27 cellular contexts compared by ENCODE assay signal in genomic region chr1:202244841-202245261, GRCh38. TPM values are rescaled to one million over a fixed set of nuclear protein-coding genes. Genes with fewer than 3 reads are reported as not detected.
DNase-seq lines count a peak whose midpoint lies in the region; ATAC-seq and TF ChIP-seq lines count a peak whose summit lies in the region.
"Had no signal": no experiment of that assay in that cellular context is flagged by ENCODE, and none has a peak within 500 bp of the region (broad histone marks: within the 10 kb centered on the region; RNA-seq: fewer than 3 reads in every experiment).

No MANE protein-coding gene starts in this region.

- TF ChIP-seq EP300 in stomach (IDR thresholded peaks at IDR 0.05), result no peak

- intact Hi-C loops in cardiac septum (cut with DNase I), result no loop called here
- intact Hi-C loops in left ventricle myocardium inferior (cut with micrococcal nuclease), result no loop called here
- intact Hi-C loops in stomach (cut with DNase I; ENCODE audit: low total_unique reads), result loop anchor here (10.0 kb wide), 1 partner anchor 60 kb away; no protein-coding TSS in a partner anchor
- intact Hi-C loops in mammary epithelial cell (cut with micrococcal nuclease), result no loop called here

- no peaks in the 10 kb centered on the region for H4K20me1 ChIP-seq in mammary epithelial cell (ENCODE audit: insufficient read depth, low read length)

- in situ Hi-C loops in mammary epithelial cell (cut with MboI; ENCODE audit: low sequenced_read_pairs in 2 of 2), result no loop called here

- DNase-seq in cardiac septum (ENCODE audit: low spot score), result peak; percentile 54
- DNase-seq in left ventricle myocardium inferior, result no peak
- DNase-seq in NCI-H2171 (lab: John Stamatoyannopoulos, UW), result peak; percentile 81
- peak; percentile 27 for DNase-seq in islet precursor cell
- no peak for DNase-seq in stimulated activated effector memory CD8-positive, alpha-beta T cell treated with anti-CD3 and anti-CD28 coated beads, Interleukin-12 subunit alpha, Interleukin-12 subunit beta, amount 100 ng/mL, for 72 hours (ENCODE audit: low spot score in 2 of 2)
- DNase-seq in stomach, result no peak
- DNase-seq in mammary epithelial cell, result no peak
- DNase-seq: activated CD4-positive, alpha-beta T cell treated with anti-CD3 and anti-CD28 coated beads for 36 hours; activated T-cell treated with anti-CD3 and anti-CD28 coated beads, Interleukin-2, amount 50 U/mL, for 1 hour; CD4-positive, alpha-beta memory T cell; central memory CD4-positive, alpha-beta T cell; EL; NCI-H187 treated with DMSO at 0.1 percent for 48 hours; NCI-H748 treated with DMSO at 0.1 percent for 48 hours; SHP77 treated with DMSO at 0.1 percent for 48 hours; stimulated activated naive CD8-positive, alpha-beta T cell treated with anti-CD3 and anti-CD28 coated beads, Interleukin-15, Interleukin-2, amounts not matched to agents 100 U/mL and 50 U/mL, for 24 hours; testis had no signal

- no TSS peak for BruUV-seq in mammary epithelial cell (replicated peaks; lab: Mats Ljungman, UMichigan)

- H3K27ac Mint-ChIP-seq in stimulated activated effector memory CD8-positive, alpha-beta T cell treated with anti-CD3 and anti-CD28 coated beads, Interleukin-12 subunit alpha, Interleukin-12 subunit beta, amount 100 ng/mL, for 72 hours, result peak overlapping the region; percentile 69
- no peak overlapping the region for H3K27ac Mint-ChIP-seq in stimulated activated memory B cell treated with anti-CD40 and anti-IgM and Interleukin-4, amounts not matched to agents 10 μg/mL and 1 μg/mL and 100 μg/mL, for 72 hours
- H3K27ac Mint-ChIP-seq: activated CD4-positive, alpha-beta T cell treated with anti-CD3 and anti-CD28 coated beads for 36 hours; CD4-positive, alpha-beta memory T cell; dendritic cell treated with granulocyte-macrophage colony-stimulating factor and Interleukin-4, amounts not matched to agents 40 ng/mL and 50 ng/mL, for 4 days; GM23338; IgD-negative memory B cell had no signal

- H3K36me3 Mint-ChIP-seq in stimulated activated effector memory CD8-positive, alpha-beta T cell treated with anti-CD3 and anti-CD28 coated beads, Interleukin-12 subunit alpha, Interleukin-12 subunit beta, amount 100 ng/mL, for 72 hours, result no peaks in the 10 kb centered on the region
- H3K36me3 Mint-ChIP-seq in stimulated activated memory B cell treated with anti-CD40 and anti-IgM and Interleukin-4, amounts not matched to agents 10 μg/mL and 1 μg/mL and 100 μg/mL, for 72 hours, result no peaks in the 10 kb centered on the region
- H3K36me3 Mint-ChIP-seq: CD4-positive, alpha-beta memory T cell; IgD-negative memory B cell; naive thymus-derived CD8-positive, alpha-beta T cell had no signal

- no peak overlapping the region for H2AFZ ChIP-seq in mammary epithelial cell (ENCODE audit: low read depth, low read length)
- H2AFZ ChIP-seq: GM23338 had no signal

- no peak overlapping the region for H3K4me2 ChIP-seq in mammary epithelial cell (ENCODE audit: insufficient read depth, low read depth, low read length)
- H3K4me2 ChIP-seq: A549, GM23338 had no signal

- no peaks in the 10 kb centered on the region for H3K4me1 Mint-ChIP-seq in stimulated activated effector memory CD8-positive, alpha-beta T cell treated with anti-CD3 and anti-CD28 coated beads, Interleukin-12 subunit alpha, Interleukin-12 subunit beta, amount 100 ng/mL, for 72 hours
- no peaks in the 10 kb centered on the region for H3K4me1 Mint-ChIP-seq in stimulated activated memory B cell treated with anti-CD40 and anti-IgM and Interleukin-4, amounts not matched to agents 10 μg/mL and 1 μg/mL and 100 μg/mL, for 72 hours
- H3K4me1 Mint-ChIP-seq: activated CD4-positive, alpha-beta T cell treated with anti-CD3 and anti-CD28 coated beads for 36 hours; naive thymus-derived CD8-positive, alpha-beta T cell had no signal

- dilution Hi-C loops in mammary epithelial cell (cut with HindIII; ENCODE audit: low sequenced_read_pairs), result no loop called here

- H3K27me3 ChIP-seq in left ventricle myocardium inferior (ENCODE audit: low read depth) (peaks cover 14% of the 10 kb centered on the region), stomach (no peaks in the 10 kb centered on the region), mammary epithelial cell (ENCODE audit: insufficient read depth, low read length) (peaks cover 3% of the 10 kb centered on the region)
- H3K27me3 ChIP-seq: Peyer's patch, testis had no signal

- CTCF ChIA-PET in mammary epithelial cell (lab: Charles Lee; ENCODE audit: low non-redundant PET), result interaction anchor here (0.7 kb wide), 1 partner anchor 9 kb away, joined by 4 read pairs; no protein-coding TSS in a partner anchor

- H3K4me1 ChIP-seq in left ventricle myocardium inferior (peaks cover 8% of the 10 kb centered on the region), stomach (no peaks in the 10 kb centered on the region), mammary epithelial cell (ENCODE audit: insufficient read depth, low read length) (peaks cover 14% of the 10 kb centered on the region)
- H3K4me1 ChIP-seq: Peyer's patch, testis had no signal

- TF ChIP-seq POLR2A in stomach (IDR thresholded peaks at IDR 0.05), result no peak

- H3K4me3 ChIP-seq in left ventricle myocardium inferior (no peak overlapping the region), stomach (no peak overlapping the region), mammary epithelial cell (replicated peaks in 1 of 3; ENCODE audit: insufficient read depth in 1 of 3, low read depth in 2 of 3, low read length in 3 of 3) (no peak overlapping the region)
- H3K4me3 ChIP-seq: A549, GM23338, Peyer's patch, skin epidermis, testis had no signal

- peaks cover 42% of the 10 kb centered on the region for H3K27me3 Mint-ChIP-seq in stimulated activated memory B cell treated with anti-CD40 and anti-IgM and Interleukin-4, amounts not matched to agents 10 μg/mL and 1 μg/mL and 100 μg/mL, for 72 hours

- H3K27ac ChIP-seq in left ventricle myocardium inferior (replicated peaks) (no peak overlapping the region), stomach (no peak overlapping the region), mammary epithelial cell (ENCODE audit: insufficient read depth, low read depth, low read length) (no peak overlapping the region)
- H3K27ac ChIP-seq: A549, Peyer's patch, skin epidermis, testis had no signal

- ATAC-seq in stimulated activated effector memory CD8-positive, alpha-beta T cell treated with anti-CD3 and anti-CD28 coated beads, Interleukin-12 subunit alpha, Interleukin-12 subunit beta, amount 100 ng/mL, for 72 hours, result no peak
- no peak for ATAC-seq in stimulated activated memory B cell treated with anti-CD40 and anti-IgM and Interleukin-4, amounts not matched to agents 10 μg/mL and 1 μg/mL and 100 μg/mL, for 72 hours
- ATAC-seq: activated CD4-positive, alpha-beta T cell treated with anti-CD3 and anti-CD28 coated beads for 36 hours; esophagus mucosa; GM23338; naive thymus-derived CD8-positive, alpha-beta T cell; stimulated activated naive CD8-positive, alpha-beta T cell treated with anti-CD3 and anti-CD28 coated beads, Interleukin-15, Interleukin-2, amounts not matched to agents 100 U/mL and 50 U/mL, for 24 hours had no signal

- H3K36me3 ChIP-seq in left ventricle myocardium inferior, result no peaks in the 10 kb centered on the region
- H3K36me3 ChIP-seq in stomach, result no peaks in the 10 kb centered on the region
- H3K36me3 ChIP-seq in mammary epithelial cell (ENCODE audit: insufficient read depth, low read length), result no peaks in the 10 kb centered on the region
- H3K36me3 ChIP-seq: Peyer's patch had no signal

- no peaks in the 10 kb centered on the region for H3K9me3 Mint-ChIP-seq in stimulated activated effector memory CD8-positive, alpha-beta T cell treated with anti-CD3 and anti-CD28 coated beads, Interleukin-12 subunit alpha, Interleukin-12 subunit beta, amount 100 ng/mL, for 72 hours
- no peaks in the 10 kb centered on the region for H3K9me3 Mint-ChIP-seq in stimulated activated memory B cell treated with anti-CD40 and anti-IgM and Interleukin-4, amounts not matched to agents 10 μg/mL and 1 μg/mL and 100 μg/mL, for 72 hours
- H3K9me3 Mint-ChIP-seq: CD4-positive, alpha-beta memory T cell; dendritic cell treated with granulocyte-macrophage colony-stimulating factor and Interleukin-4, amounts not matched to agents 40 ng/mL and 50 ng/mL, for 4 days; GM23338; IgD-negative memory B cell; naive thymus-derived CD8-positive, alpha-beta T cell had no signal

- no peak overlapping the region for H3K9ac ChIP-seq in mammary epithelial cell (ENCODE audit: insufficient read depth, low read length)

- TF ChIP-seq CTCF in left ventricle myocardium inferior (IDR thresholded peaks at IDR 0.05; ENCODE audit: borderline replicate concordance) (no peak), stomach (IDR thresholded peaks at IDR 0.05) (no peak), mammary epithelial cell (conservative IDR thresholded peaks at IDR 0.05 in 1 of 2, IDR thresholded peaks at IDR 0.05 in 1 of 2; ENCODE audit: extremely low read depth in 1 of 2, insufficient read depth in 1 of 2, low read depth in 1 of 2, low read length in 2 of 2) (no peak)

- no peak overlapping the region for H3K4me3 Mint-ChIP-seq in stimulated activated effector memory CD8-positive, alpha-beta T cell treated with anti-CD3 and anti-CD28 coated beads, Interleukin-12 subunit alpha, Interleukin-12 subunit beta, amount 100 ng/mL, for 72 hours
- no peak overlapping the region for H3K4me3 Mint-ChIP-seq in stimulated activated memory B cell treated with anti-CD40 and anti-IgM and Interleukin-4, amounts not matched to agents 10 μg/mL and 1 μg/mL and 100 μg/mL, for 72 hours
- H3K4me3 Mint-ChIP-seq: activated CD4-positive, alpha-beta T cell treated with anti-CD3 and anti-CD28 coated beads for 36 hours; CD4-positive, alpha-beta memory T cell; dendritic cell treated with granulocyte-macrophage colony-stimulating factor and Interleukin-4, amounts not matched to agents 40 ng/mL and 50 ng/mL, for 4 days; GM23338; IgD-negative memory B cell; naive thymus-derived CD8-positive, alpha-beta T cell had no signal

- no peaks in the 10 kb centered on the region for H3K79me2 ChIP-seq in mammary epithelial cell (ENCODE audit: insufficient read depth, low read length)

- H3K9me3 ChIP-seq in left ventricle myocardium inferior (replicated peaks) (no peaks in the 10 kb centered on the region), stomach (no peaks in the 10 kb centered on the region), mammary epithelial cell (replicated peaks; ENCODE audit: insufficient read depth, low read length) (no peaks in the 10 kb centered on the region)
- H3K9me3 ChIP-seq: A549, Peyer's patch, testis had no signal

- 77 to 100% (median 90%) methylated on average over 6 to 9 of the region's 9 CpGs for WGBS in stomach, 5 donors
- WGBS in mammary epithelial cell (ENCODE audit: low coverage, missing lambda C conversion rate), result 87% methylated on average over 7 of the region's 9 CpGs

RNA-seq across cellular contexts. Expression of gene LGR6, which starts 51.3 kb away (rescaled TPM):
- total RNA-seq in cardiac septum (0.86 TPM), left ventricle myocardium inferior (0.60 TPM), stomach (under 1 TPM in 2 of 5 donors, not detected in 3; 0.43 to 0.73 TPM), mammary epithelial cell (under 1 TPM; 0.45 to 0.50 TPM)
- polyA plus RNA-seq in stomach (1 to 10 TPM in 1 of 3 donors, under 1 TPM in 1, not detected in 1; 0.15 to 3.5 TPM), mammary epithelial cell (0.15 TPM)
- not detected for polyA minus RNA-seq in mammary epithelial cell
- total RNA-seq: fibroblast of villous mesenchyme had no signal
- polyA plus RNA-seq: IgD-negative memory B cell had no signal

Comparison
In these comparisons a context has a peak if more than half of its experiments do, and no peak if none do; other contexts are left out.
1. DNase-seq: peak in cardiac septum (single experiment), NCI-H2171 (single experiment) and islet precursor cell (single experiment); none in left ventricle myocardium inferior (single experiment), stimulated activated effector memory CD8-positive, alpha-beta T cell treated with anti-CD3 and anti-CD28 coated beads, Interleukin-12 subunit alpha, Interleukin-12 subunit beta, amount 100 ng/mL, for 72 hours (0 of 2), stomach (single experiment) and mammary epithelial cell (single experiment).